In the genomic region with DNA sequence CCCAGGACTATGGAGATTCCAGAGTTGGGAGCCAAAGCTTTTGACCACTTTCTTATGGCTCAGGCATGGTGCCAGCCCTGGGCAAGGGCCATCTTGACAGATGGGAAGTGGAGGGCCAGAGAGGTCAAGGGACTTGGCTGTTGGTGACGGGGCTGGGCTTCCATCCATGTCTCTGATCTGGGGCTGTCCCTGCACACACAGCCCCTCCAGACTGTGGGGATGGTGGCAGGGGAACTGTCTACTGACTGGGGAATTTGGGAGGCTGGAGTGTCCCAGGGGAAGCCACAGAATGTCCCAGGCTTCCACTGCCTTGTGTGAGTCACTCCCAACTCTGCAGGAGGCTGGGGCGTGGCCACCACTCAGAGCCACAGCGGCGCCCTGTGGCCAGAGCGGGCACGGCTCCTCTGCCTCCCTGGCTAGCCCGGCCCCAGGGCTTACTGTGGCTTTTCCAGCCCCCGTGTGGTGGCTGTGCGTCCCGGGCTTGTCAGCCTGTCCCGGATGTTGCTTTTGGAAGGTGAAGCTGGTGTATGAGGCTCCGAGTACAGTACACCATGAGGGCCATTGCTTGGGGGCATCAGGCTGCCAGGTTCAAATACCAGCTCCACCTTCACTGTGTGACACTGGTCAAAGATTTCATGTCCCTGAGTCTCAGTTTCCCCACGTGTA, we compare ENCODE assay signal across 1 cellular context.
TF ChIP-seq lines count a peak whose summit lies in the region.

No MANE protein-coding gene starts in this region.

TF ChIP-seq in HepG2, 621 proteins besides CTCF, POLR2A, EP300 and RAD21 (continued from another document):
- TF ChIP-seq, protein P1, sequence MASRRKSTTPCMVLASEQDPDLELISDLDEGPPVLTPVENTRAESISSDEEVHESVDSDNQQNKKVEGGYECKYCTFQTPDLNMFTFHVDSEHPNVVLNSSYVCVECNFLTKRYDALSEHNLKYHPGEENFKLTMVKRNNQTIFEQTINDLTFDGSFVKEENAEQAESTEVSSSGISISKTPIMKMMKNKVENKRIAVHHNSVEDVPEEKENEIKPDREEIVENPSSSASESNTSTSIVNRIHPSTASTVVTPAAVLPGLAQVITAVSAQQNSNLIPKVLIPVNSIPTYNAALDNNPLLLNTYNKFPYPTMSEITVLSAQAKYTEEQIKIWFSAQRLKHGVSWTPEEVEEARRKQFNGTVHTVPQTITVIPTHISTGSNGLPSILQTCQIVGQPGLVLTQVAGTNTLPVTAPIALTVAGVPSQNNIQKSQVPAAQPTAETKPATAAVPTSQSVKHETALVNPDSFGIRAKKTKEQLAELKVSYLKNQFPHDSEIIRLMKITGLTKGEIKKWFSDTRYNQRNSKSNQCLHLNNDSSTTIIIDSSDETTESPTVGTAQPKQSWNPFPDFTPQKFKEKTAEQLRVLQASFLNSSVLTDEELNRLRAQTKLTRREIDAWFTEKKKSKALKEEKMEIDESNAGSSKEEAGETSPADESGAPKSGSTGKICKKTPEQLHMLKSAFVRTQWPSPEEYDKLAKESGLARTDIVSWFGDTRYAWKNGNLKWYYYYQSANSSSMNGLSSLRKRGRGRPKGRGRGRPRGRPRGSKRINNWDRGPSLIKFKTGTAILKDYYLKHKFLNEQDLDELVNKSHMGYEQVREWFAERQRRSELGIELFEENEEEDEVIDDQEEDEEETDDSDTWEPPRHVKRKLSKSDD (CRISPR knock-in tag; IDR thresholded peaks at IDR 0.05; ENCODE audit: low read depth), result 0 out of 2 replicates have a peak, but pooled peaks have one; percentile 31
- TF ChIP-seq FUBP1 (CRISPR knock-in tag; IDR thresholded peaks at IDR 0.05; ENCODE audit: borderline replicate concordance), result no peak
- TF ChIP-seq ZBTB14 (CRISPR knock-in tag; IDR thresholded peaks at IDR 0.05), result no peak
- no peak for TF ChIP-seq SOX13 (IDR thresholded peaks at IDR 0.05)
- TF ChIP-seq SOX13 (CRISPR knock-in tag; conservative IDR thresholded peaks at IDR 0.05 in 1 of 2, IDR thresholded peaks at IDR 0.05 in 1 of 2), result peak in 1 of 2 experiments; percentile 51; a peak in 1 of 4 replicates
- peak; percentile 39 for TF ChIP-seq HNRNPLL (IDR thresholded peaks at IDR 0.05; ENCODE audit: low read depth, low read length, poor library complexity, severe bottlenecking)
- no peak for TF ChIP-seq THAP8 (CRISPR knock-in tag; IDR thresholded peaks at IDR 0.05; ENCODE audit: borderline replicate concordance)
- TF ChIP-seq HNF4G (IDR thresholded peaks at IDR 0.05; ENCODE audit: borderline replicate concordance, low read depth, low read length), result no peak
- TF ChIP-seq HNF4G (CRISPR knock-in tag; IDR thresholded peaks at IDR 0.05; ENCODE audit: borderline replicate concordance, low read depth), result 0 out of 2 replicates have a peak, but pooled peaks have one; percentile 53
- TF ChIP-seq ESRRA (CRISPR knock-in tag; IDR thresholded peaks at IDR 0.05; ENCODE audit: low read depth), result 0 out of 2 replicates have a peak, but pooled peaks have one; percentile 22
- 0 out of 2 replicates have a peak, but pooled peaks have one; percentile 47 for TF ChIP-seq DNMT1 (CRISPR knock-in tag; IDR thresholded peaks at IDR 0.05)
- TF ChIP-seq ZNF263 (CRISPR knock-in tag; IDR thresholded peaks at IDR 0.05), result peak; percentile 41; the same call in 1 of the 2 replicates
- peak; percentile 40; the same call in 1 of the 2 replicates for TF ChIP-seq ZNF770 (CRISPR knock-in tag; IDR thresholded peaks at IDR 0.05)
- 0 out of 2 replicates have a peak, but pooled peaks have one; percentile 59 for TF ChIP-seq ZNF414 (CRISPR knock-in tag; IDR thresholded peaks at IDR 0.05)
- TF ChIP-seq ZSCAN9 (CRISPR knock-in tag; IDR thresholded peaks at IDR 0.05; ENCODE audit: borderline replicate concordance), result 0 out of 2 replicates have a peak, but pooled peaks have one; percentile 46
- no peak for TF ChIP-seq ZNF605 (CRISPR knock-in tag; IDR thresholded peaks at IDR 0.05)
- peak; percentile 42 for TF ChIP-seq SMC3 (IDR thresholded peaks at IDR 0.05; ENCODE audit: low read length)
- peak; percentile 51; the same call in 1 of the 2 replicates for TF ChIP-seq MTA1 (CRISPR knock-in tag; IDR thresholded peaks at IDR 0.05; ENCODE audit: borderline replicate concordance)
- peak; percentile 89; the same call in 1 of the 2 replicates for TF ChIP-seq ZNF788 (CRISPR knock-in tag; IDR thresholded peaks at IDR 0.05; ENCODE audit: borderline replicate concordance)
- TF ChIP-seq, protein P2, sequence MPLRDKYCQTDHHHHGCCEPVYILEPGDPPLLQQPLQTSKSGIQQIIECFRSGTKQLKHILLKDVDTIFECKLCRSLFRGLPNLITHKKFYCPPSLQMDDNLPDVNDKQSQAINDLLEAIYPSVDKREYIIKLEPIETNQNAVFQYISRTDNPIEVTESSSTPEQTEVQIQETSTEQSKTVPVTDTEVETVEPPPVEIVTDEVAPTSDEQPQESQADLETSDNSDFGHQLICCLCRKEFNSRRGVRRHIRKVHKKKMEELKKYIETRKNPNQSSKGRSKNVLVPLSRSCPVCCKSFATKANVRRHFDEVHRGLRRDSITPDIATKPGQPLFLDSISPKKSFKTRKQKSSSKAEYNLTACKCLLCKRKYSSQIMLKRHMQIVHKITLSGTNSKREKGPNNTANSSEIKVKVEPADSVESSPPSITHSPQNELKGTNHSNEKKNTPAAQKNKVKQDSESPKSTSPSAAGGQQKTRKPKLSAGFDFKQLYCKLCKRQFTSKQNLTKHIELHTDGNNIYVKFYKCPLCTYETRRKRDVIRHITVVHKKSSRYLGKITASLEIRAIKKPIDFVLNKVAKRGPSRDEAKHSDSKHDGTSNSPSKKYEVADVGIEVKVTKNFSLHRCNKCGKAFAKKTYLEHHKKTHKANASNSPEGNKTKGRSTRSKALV (CRISPR knock-in tag; IDR thresholded peaks at IDR 0.05), result 0 out of 2 replicates have a peak, but pooled peaks have one; percentile 39
- TF ChIP-seq MEF2D (CRISPR knock-in tag; IDR thresholded peaks at IDR 0.05), result peak; percentile 47; the same call in 1 of the 2 replicates
- TF ChIP-seq ISL2 (CRISPR knock-in tag; IDR thresholded peaks at IDR 0.05), result peak; percentile 59; the same call in 1 of the 2 replicates
- TF ChIP-seq, protein P3, sequence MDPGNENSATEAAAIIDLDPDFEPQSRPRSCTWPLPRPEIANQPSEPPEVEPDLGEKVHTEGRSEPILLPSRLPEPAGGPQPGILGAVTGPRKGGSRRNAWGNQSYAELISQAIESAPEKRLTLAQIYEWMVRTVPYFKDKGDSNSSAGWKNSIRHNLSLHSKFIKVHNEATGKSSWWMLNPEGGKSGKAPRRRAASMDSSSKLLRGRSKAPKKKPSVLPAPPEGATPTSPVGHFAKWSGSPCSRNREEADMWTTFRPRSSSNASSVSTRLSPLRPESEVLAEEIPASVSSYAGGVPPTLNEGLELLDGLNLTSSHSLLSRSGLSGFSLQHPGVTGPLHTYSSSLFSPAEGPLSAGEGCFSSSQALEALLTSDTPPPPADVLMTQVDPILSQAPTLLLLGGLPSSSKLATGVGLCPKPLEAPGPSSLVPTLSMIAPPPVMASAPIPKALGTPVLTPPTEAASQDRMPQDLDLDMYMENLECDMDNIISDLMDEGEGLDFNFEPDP (CRISPR knock-in tag; conservative IDR thresholded peaks at IDR 0.05), result 0 out of 2 replicates have a peak, but pooled peaks have one; percentile 80
- TF ChIP-seq GTF2F1 (IDR thresholded peaks at IDR 0.05; ENCODE audit: low read length), result no peak
- TF ChIP-seq MEIS1 (CRISPR knock-in tag; IDR thresholded peaks at IDR 0.05; ENCODE audit: borderline replicate concordance), result no peak
- TF ChIP-seq ZNF614 (CRISPR knock-in tag; IDR thresholded peaks at IDR 0.05; ENCODE audit: borderline replicate concordance), result peak; percentile 77; the same call in 1 of the 2 replicates
- TF ChIP-seq, protein P4, sequence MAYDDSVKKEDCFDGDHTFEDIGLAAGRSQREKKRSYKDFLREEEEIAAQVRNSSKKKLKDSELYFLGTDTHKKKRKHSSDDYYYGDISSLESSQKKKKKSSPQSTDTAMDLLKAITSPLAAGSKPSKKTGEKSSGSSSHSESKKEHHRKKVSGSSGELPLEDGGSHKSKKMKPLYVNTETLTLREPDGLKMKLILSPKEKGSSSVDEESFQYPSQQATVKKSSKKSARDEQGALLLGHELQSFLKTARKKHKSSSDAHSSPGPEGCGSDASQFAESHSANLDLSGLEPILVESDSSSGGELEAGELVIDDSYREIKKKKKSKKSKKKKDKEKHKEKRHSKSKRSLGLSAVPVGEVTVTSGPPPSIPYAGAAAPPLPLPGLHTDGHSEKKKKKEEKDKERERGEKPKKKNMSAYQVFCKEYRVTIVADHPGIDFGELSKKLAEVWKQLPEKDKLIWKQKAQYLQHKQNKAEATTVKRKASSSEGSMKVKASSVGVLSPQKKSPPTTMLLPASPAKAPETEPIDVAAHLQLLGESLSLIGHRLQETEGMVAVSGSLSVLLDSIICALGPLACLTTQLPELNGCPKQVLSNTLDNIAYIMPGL (CRISPR knock-in tag; IDR thresholded peaks at IDR 0.05; ENCODE audit: borderline replicate concordance in 1 of 2, low read depth in 1 of 2), result peak; percentile 84 to 95
- TF ChIP-seq THAP11 (CRISPR knock-in tag; IDR thresholded peaks at IDR 0.05), result 0 out of 2 replicates have a peak, but pooled peaks have one; percentile 62
- TF ChIP-seq, protein P5, sequence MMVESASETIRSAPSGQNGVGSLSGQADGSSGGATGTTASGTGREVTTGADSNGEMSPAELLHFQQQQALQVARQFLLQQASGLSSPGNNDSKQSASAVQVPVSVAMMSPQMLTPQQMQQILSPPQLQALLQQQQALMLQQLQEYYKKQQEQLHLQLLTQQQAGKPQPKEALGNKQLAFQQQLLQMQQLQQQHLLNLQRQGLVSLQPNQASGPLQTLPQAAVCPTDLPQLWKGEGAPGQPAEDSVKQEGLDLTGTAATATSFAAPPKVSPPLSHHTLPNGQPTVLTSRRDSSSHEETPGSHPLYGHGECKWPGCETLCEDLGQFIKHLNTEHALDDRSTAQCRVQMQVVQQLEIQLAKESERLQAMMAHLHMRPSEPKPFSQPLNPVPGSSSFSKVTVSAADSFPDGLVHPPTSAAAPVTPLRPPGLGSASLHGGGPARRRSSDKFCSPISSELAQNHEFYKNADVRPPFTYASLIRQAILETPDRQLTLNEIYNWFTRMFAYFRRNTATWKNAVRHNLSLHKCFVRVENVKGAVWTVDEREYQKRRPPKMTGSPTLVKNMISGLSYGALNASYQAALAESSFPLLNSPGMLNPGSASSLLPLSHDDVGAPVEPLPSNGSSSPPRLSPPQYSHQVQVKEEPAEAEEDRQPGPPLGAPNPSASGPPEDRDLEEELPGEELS (CRISPR knock-in tag; IDR thresholded peaks at IDR 0.05), result peak; percentile 37; the same call in 1 of the 2 replicates
- TF ChIP-seq, protein P6, sequence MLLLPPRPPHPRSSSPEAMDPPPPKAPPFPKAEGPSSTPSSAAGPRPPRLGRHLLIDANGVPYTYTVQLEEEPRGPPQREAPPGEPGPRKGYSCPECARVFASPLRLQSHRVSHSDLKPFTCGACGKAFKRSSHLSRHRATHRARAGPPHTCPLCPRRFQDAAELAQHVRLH (CRISPR knock-in tag; IDR thresholded peaks at IDR 0.05; ENCODE audit: borderline replicate concordance, low read depth), result peak; percentile 51; the same call in 1 of the 2 replicates
- 0 out of 2 replicates have a peak, but pooled peaks have one; percentile 32 for TF ChIP-seq ZNF878 (CRISPR knock-in tag; IDR thresholded peaks at IDR 0.05)
TF ChIP-seq in HepG2: peak in this region for 178.
